In genomic region chr19:1211494-1212234, GRCh38 we compare ENCODE assay signal across 11 cellular contexts. TPM values are rescaled to one million over a fixed set of nuclear protein-coding genes. Genes with fewer than 3 reads are reported as not detected.
DNase-seq lines count a peak whose midpoint lies in the region; ATAC-seq and TF ChIP-seq lines count a peak whose summit lies in the region.
"Had no signal": no experiment of that assay in that cellular context is flagged by ENCODE, and none has a peak within 500 bp of the region (broad histone marks: within the 10 kb centered on the region; RNA-seq: fewer than 3 reads in every experiment).

No MANE protein-coding gene starts in this region.

- H3K27ac Mint-ChIP-seq in activated naive CD8-positive, alpha-beta T cell treated with anti-CD3 and anti-CD28 coated beads, Interleukin-2, amount 10 ng/mL, durations not matched to agents 7 days and 5 days: peak overlapping the region; percentile 54
- H3K27ac Mint-ChIP-seq in activated naive CD8-positive, alpha-beta T cell treated with anti-CD3 and anti-CD28 coated beads for 36 hours: no peak overlapping the region
- no peak overlapping the region for H3K27ac Mint-ChIP-seq in activated T-cell treated with anti-CD3 and anti-CD28 coated beads, Interleukin-2, amount 50 U/mL, for 72 hours

- POLR2A ChIA-PET in activated naive CD8-positive, alpha-beta T cell treated with anti-CD3 and anti-CD28 coated beads, Interleukin-2, amount 10 ng/mL, durations not matched to agents 7 days and 5 days (lab: Charles Lee): interaction anchor here (0.5 kb wide), 1 partner anchor 122 kb away, joined by 8 read pairs; no protein-coding TSS in a partner anchor

- TF ChIP-seq CTCF in right lobe of liver (IDR thresholded peaks at IDR 0.05) (peak; percentile 4 to 40 (median 16)), uterus (IDR thresholded peaks at IDR 0.05) (no peak)

- H3K27me3 ChIP-seq in right lobe of liver (no peaks in the 10 kb centered on the region), uterus (no peaks in the 10 kb centered on the region)
- H3K27me3 ChIP-seq in effector memory CD4-positive, alpha-beta T cell (replicated peaks; ENCODE audit: control insufficient read depth, insufficient read depth, low read length, poor library complexity, severe bottlenecking): no peaks in the 10 kb centered on the region
- H3K27me3 ChIP-seq: SJCRH30 had no signal

- no peaks in the 10 kb centered on the region for H3K9me3 Mint-ChIP-seq in activated naive CD8-positive, alpha-beta T cell treated with anti-CD3 and anti-CD28 coated beads, Interleukin-2, amount 10 ng/mL, durations not matched to agents 7 days and 5 days
- H3K9me3 Mint-ChIP-seq in activated naive CD8-positive, alpha-beta T cell treated with anti-CD3 and anti-CD28 coated beads for 36 hours: no peaks in the 10 kb centered on the region
- H3K9me3 Mint-ChIP-seq in activated T-cell treated with anti-CD3 and anti-CD28 coated beads, Interleukin-2, amount 50 U/mL, for 72 hours: no peaks in the 10 kb centered on the region

- H3K9me3 ChIP-seq in right lobe of liver (no peaks in the 10 kb centered on the region), uterus (no peaks in the 10 kb centered on the region)
- H3K9me3 ChIP-seq in effector memory CD4-positive, alpha-beta T cell (ENCODE audit: control insufficient read depth, low read length): no peaks in the 10 kb centered on the region
- H3K9me3 ChIP-seq: SJCRH30 had no signal

- H3K4me3 Mint-ChIP-seq in activated naive CD8-positive, alpha-beta T cell treated with anti-CD3 and anti-CD28 coated beads, Interleukin-2, amount 10 ng/mL, durations not matched to agents 7 days and 5 days: no peak overlapping the region
- H3K4me3 Mint-ChIP-seq in activated naive CD8-positive, alpha-beta T cell treated with anti-CD3 and anti-CD28 coated beads for 36 hours: no peak overlapping the region
- peak overlapping the region in 1 of 2 donors; percentile 6 for H3K4me3 Mint-ChIP-seq in activated T-cell treated with anti-CD3 and anti-CD28 coated beads, Interleukin-2, amount 50 U/mL, for 72 hours

- peaks cover 0 to 2% (median 0%) of the 10 kb centered on the region in 4 donors for H3K36me3 ChIP-seq in right lobe of liver
- H3K36me3 ChIP-seq in uterus: no peaks in the 10 kb centered on the region
- H3K36me3 ChIP-seq in effector memory CD4-positive, alpha-beta T cell (ENCODE audit: control insufficient read depth, insufficient read depth, low read length): peaks cover 7% of the 10 kb centered on the region

- DNase-seq in activated naive CD8-positive, alpha-beta T cell treated with anti-CD3 and anti-CD28 coated beads, Interleukin-2, amount 10 ng/mL, durations not matched to agents 7 days and 5 days: no peak
- no peak for DNase-seq in activated naive CD8-positive, alpha-beta T cell treated with anti-CD3 and anti-CD28 coated beads for 36 hours
- DNase-seq in cerebellum (ENCODE audit: low spot score) (peak; percentile 58), right lobe of liver (peak; percentile 83 to 86 (median 84)), uterus (peak; percentile 68 to 76)
- DNase-seq in effector memory CD4-positive, alpha-beta T cell: no peak
- DNase-seq in activated T-cell treated with anti-CD3 and anti-CD28 coated beads, Interleukin-2, amount 50 U/mL, for 72 hours: no peak
- DNase-seq: NCI-H2081 treated with DMSO at 0.1 percent for 48 hours, nucleus accumbens, SJCRH30 had no signal

- no peaks in the 10 kb centered on the region for H3K27me3 Mint-ChIP-seq in activated naive CD8-positive, alpha-beta T cell treated with anti-CD3 and anti-CD28 coated beads, Interleukin-2, amount 10 ng/mL, durations not matched to agents 7 days and 5 days
- H3K27me3 Mint-ChIP-seq in activated naive CD8-positive, alpha-beta T cell treated with anti-CD3 and anti-CD28 coated beads for 36 hours: no peaks in the 10 kb centered on the region
- H3K27me3 Mint-ChIP-seq in activated T-cell treated with anti-CD3 and anti-CD28 coated beads, Interleukin-2, amount 50 U/mL, for 72 hours (ENCODE audit: low read depth): no peaks in the 10 kb centered on the region

- TF ChIP-seq POLR2A in right lobe of liver (IDR thresholded peaks at IDR 0.05): peak; percentile 52
- TF ChIP-seq POLR2A in uterus (IDR thresholded peaks at IDR 0.05): no peak

- H3K4me3 ChIP-seq in right lobe of liver (no peak overlapping the region), uterus (no peak overlapping the region)
- no peak overlapping the region for H3K4me3 ChIP-seq in effector memory CD4-positive, alpha-beta T cell (ENCODE audit: insufficient read depth, low read depth, low read length, poor library complexity, severe bottlenecking)
- H3K4me3 ChIP-seq: SJCRH30 had no signal

- ATAC-seq in activated naive CD8-positive, alpha-beta T cell treated with anti-CD3 and anti-CD28 coated beads, Interleukin-2, amount 10 ng/mL, durations not matched to agents 7 days and 5 days (ENCODE audit: low read depth): no peak
- ATAC-seq in right lobe of liver (peak; percentile 52 to 57 (median 55)), HG03565 (IDR thresholded peaks at IDR 0.05; ENCODE audit: unreplicated experiment) (no peak)
- ATAC-seq in activated T-cell treated with anti-CD3 and anti-CD28 coated beads, Interleukin-2, amount 50 U/mL, for 72 hours (replicated peaks in 1 of 2): no peak

- peak overlapping the region in 2 of 3 donors; percentile 33 to 67 for H3K27ac ChIP-seq in right lobe of liver
- H3K27ac ChIP-seq in uterus: peak overlapping the region; percentile 28 to 44
- no peak overlapping the region for H3K27ac ChIP-seq in effector memory CD4-positive, alpha-beta T cell (ENCODE audit: insufficient read depth, low read length, poor library complexity, severe bottlenecking)
- H3K27ac ChIP-seq: SJCRH30 had no signal

- H3K4me1 Mint-ChIP-seq in activated naive CD8-positive, alpha-beta T cell treated with anti-CD3 and anti-CD28 coated beads, Interleukin-2, amount 10 ng/mL, durations not matched to agents 7 days and 5 days: peaks cover 27% of the 10 kb centered on the region
- peaks cover 32% of the 10 kb centered on the region for H3K4me1 Mint-ChIP-seq in activated naive CD8-positive, alpha-beta T cell treated with anti-CD3 and anti-CD28 coated beads for 36 hours
- peaks cover 54% of the 10 kb centered on the region for H3K4me1 Mint-ChIP-seq in activated T-cell treated with anti-CD3 and anti-CD28 coated beads, Interleukin-2, amount 50 U/mL, for 72 hours (ENCODE audit: low read depth)

- peaks cover 19% of the 10 kb centered on the region for H3K36me3 Mint-ChIP-seq in activated naive CD8-positive, alpha-beta T cell treated with anti-CD3 and anti-CD28 coated beads, Interleukin-2, amount 10 ng/mL, durations not matched to agents 7 days and 5 days
- H3K36me3 Mint-ChIP-seq in activated naive CD8-positive, alpha-beta T cell treated with anti-CD3 and anti-CD28 coated beads for 36 hours: peaks cover 33% of the 10 kb centered on the region
- peaks cover 9 to 21% of the 10 kb centered on the region in 2 donors for H3K36me3 Mint-ChIP-seq in activated T-cell treated with anti-CD3 and anti-CD28 coated beads, Interleukin-2, amount 50 U/mL, for 72 hours (ENCODE audit: insufficient read depth in 2 of 2)

- H3K4me1 ChIP-seq in right lobe of liver (peaks cover 0 to 53% (median 26%) of the 10 kb centered on the region in 4 donors), uterus (peaks cover 4 to 31% of the 10 kb centered on the region in 2 donors)
- H3K4me1 ChIP-seq in effector memory CD4-positive, alpha-beta T cell (ENCODE audit: control insufficient read depth, insufficient read depth, low read length, poor library complexity, severe bottlenecking): peaks cover 45% of the 10 kb centered on the region
- H3K4me1 ChIP-seq: SJCRH30 had no signal

- WGBS in right lobe of liver (ENCODE audit: insufficient coverage, low coverage, low lambda C conversion rate, missing lambda C conversion rate): 47% methylated on average over 17 of the region's 33 CpGs

- intact Hi-C loops in right lobe of liver (cut with DNase I) (no loop called here), uterus (cut with DNase I; ENCODE audit: low total_unique reads) (no loop called here)

RNA-seq across cellular contexts. Expression of gene STK11, which starts 6.1 kb away (rescaled TPM):
- total RNA-seq in activated naive CD8-positive, alpha-beta T cell treated with anti-CD3 and anti-CD28 coated beads, Interleukin-2, amount 10 ng/mL, durations not matched to agents 7 days and 5 days: 10 to 100 TPM; 87.1 to 87.2 TPM
- total RNA-seq in activated naive CD8-positive, alpha-beta T cell treated with anti-CD3 and anti-CD28 coated beads for 36 hours: 10 to 100 TPM; 54.7 to 55.8 TPM
- total RNA-seq in cerebellum: 27.0 TPM
- total RNA-seq in right lobe of liver: 10 to 100 TPM; 23.8 to 34.0 (median 29.5) TPM
- total RNA-seq in uterus: 10 to 100 TPM; 17.4 to 62.8 (median 43.3) TPM
- 10 to 100 TPM; 81.5 to 86.3 TPM for total RNA-seq in activated T-cell treated with anti-CD3 and anti-CD28 coated beads, Interleukin-2, amount 50 U/mL, for 72 hours

RNA-seq across cellular contexts. Expression of gene CBARP, which starts 26.1 kb away (rescaled TPM):
- total RNA-seq in activated naive CD8-positive, alpha-beta T cell treated with anti-CD3 and anti-CD28 coated beads, Interleukin-2, amount 10 ng/mL, durations not matched to agents 7 days and 5 days: under 1 TPM; 0.14 to 0.17 TPM
- total RNA-seq in activated naive CD8-positive, alpha-beta T cell treated with anti-CD3 and anti-CD28 coated beads for 36 hours: under 1 TPM; 0.33 to 0.46 TPM
- total RNA-seq in cerebellum (5.6 TPM), right lobe of liver (under 1 TPM; 0.15 to 0.62 (median 0.31) TPM), uterus (1 to 10 TPM in 2 of 4 donors, under 1 TPM in 1, not detected in 1; 0.26 to 1.5 (median 1.0) TPM)
- under 1 TPM; 0.38 to 0.58 TPM for total RNA-seq in activated T-cell treated with anti-CD3 and anti-CD28 coated beads, Interleukin-2, amount 50 U/mL, for 72 hours

RNA-seq across cellular contexts. Expression of gene ATP5F1D, which starts 29.9 kb away (rescaled TPM):
- 100 to 1,000 TPM; 157 to 161 TPM for total RNA-seq in activated naive CD8-positive, alpha-beta T cell treated with anti-CD3 and anti-CD28 coated beads, Interleukin-2, amount 10 ng/mL, durations not matched to agents 7 days and 5 days
- total RNA-seq in activated naive CD8-positive, alpha-beta T cell treated with anti-CD3 and anti-CD28 coated beads for 36 hours: 100 to 1,000 TPM; 175 to 177 TPM
- 10.9 TPM for total RNA-seq in cerebellum
- 100 to 1,000 TPM in 5 of 6 experiments, 10 to 100 TPM in 1; 98.1 to 240 (median 137) TPM for total RNA-seq in right lobe of liver
- 100 to 1,000 TPM in 2 of 4 donors, 10 to 100 TPM in 1, 1 to 10 TPM in 1; 4.7 to 164 (median 68.9) TPM for total RNA-seq in uterus
- total RNA-seq in activated T-cell treated with anti-CD3 and anti-CD28 coated beads, Interleukin-2, amount 50 U/mL, for 72 hours: 100 to 1,000 TPM; 169 to 201 TPM

RNA-seq across cellular contexts. Expression of gene MIDN, which starts 36.7 kb away (rescaled TPM):
- total RNA-seq in activated naive CD8-positive, alpha-beta T cell treated with anti-CD3 and anti-CD28 coated beads, Interleukin-2, amount 10 ng/mL, durations not matched to agents 7 days and 5 days: 10 to 100 TPM; 75.2 to 80.7 TPM
- 10 to 100 TPM; 29.3 to 29.6 TPM for total RNA-seq in activated naive CD8-positive, alpha-beta T cell treated with anti-CD3 and anti-CD28 coated beads for 36 hours
- total RNA-seq in cerebellum (13.6 TPM), right lobe of liver (10 to 100 TPM; 22.3 to 55.1 (median 29.3) TPM), uterus (100 to 1,000 TPM in 1 of 4 donors, 10 to 100 TPM in 2, under 1 TPM in 1; 0.77 to 108 (median 15.0) TPM)
- total RNA-seq in activated T-cell treated with anti-CD3 and anti-CD28 coated beads, Interleukin-2, amount 50 U/mL, for 72 hours: 10 to 100 TPM; 72.3 to 75.4 TPM

RNA-seq across cellular contexts. Expression of gene SBNO2, which starts 37.6 kb away (rescaled TPM):
- total RNA-seq in activated naive CD8-positive, alpha-beta T cell treated with anti-CD3 and anti-CD28 coated beads, Interleukin-2, amount 10 ng/mL, durations not matched to agents 7 days and 5 days: 10 to 100 TPM; 77.7 to 90.6 TPM
- total RNA-seq in activated naive CD8-positive, alpha-beta T cell treated with anti-CD3 and anti-CD28 coated beads for 36 hours: 10 to 100 TPM; 50.5 to 51.6 TPM
- total RNA-seq in cerebellum (6.5 TPM), right lobe of liver (10 to 100 TPM; 21.5 to 54.4 (median 25.5) TPM), uterus (100 to 1,000 TPM in 1 of 4 donors, 10 to 100 TPM in 1, 1 to 10 TPM in 2; 4.4 to 107 (median 10.7) TPM)
- total RNA-seq in activated T-cell treated with anti-CD3 and anti-CD28 coated beads, Interleukin-2, amount 50 U/mL, for 72 hours: 100 to 1,000 TPM; 142 to 146 TPM

Comparison
In these comparisons a context has a peak if more than half of its experiments do, and no peak if none do; other contexts are left out.
1. ATAC-seq: peak in right lobe of liver (4 of 4); none in activated naive CD8-positive, alpha-beta T cell treated with anti-CD3 and anti-CD28 coated beads, Interleukin-2, amount 10 ng/mL, durations not matched to agents 7 days and 5 days (single experiment), HG03565 (single experiment) and activated T-cell treated with anti-CD3 and anti-CD28 coated beads, Interleukin-2, amount 50 U/mL, for 72 hours (0 of 2).
2. DNase-seq: peak in cerebellum (single experiment), right lobe of liver (3 of 3) and uterus (2 of 2); none in activated naive CD8-positive, alpha-beta T cell treated with anti-CD3 and anti-CD28 coated beads, Interleukin-2, amount 10 ng/mL, durations not matched to agents 7 days and 5 days (single experiment), activated naive CD8-positive, alpha-beta T cell treated with anti-CD3 and anti-CD28 coated beads for 36 hours (single experiment), effector memory CD4-positive, alpha-beta T cell (0 of 3) and activated T-cell treated with anti-CD3 and anti-CD28 coated beads, Interleukin-2, amount 50 U/mL, for 72 hours (0 of 2).
3. CTCF ChIP-seq: peak in right lobe of liver (4 of 4); none in uterus (0 of 4).